Comparison of ENCODE assay signal across 11 cellular contexts in the genomic region with DNA sequence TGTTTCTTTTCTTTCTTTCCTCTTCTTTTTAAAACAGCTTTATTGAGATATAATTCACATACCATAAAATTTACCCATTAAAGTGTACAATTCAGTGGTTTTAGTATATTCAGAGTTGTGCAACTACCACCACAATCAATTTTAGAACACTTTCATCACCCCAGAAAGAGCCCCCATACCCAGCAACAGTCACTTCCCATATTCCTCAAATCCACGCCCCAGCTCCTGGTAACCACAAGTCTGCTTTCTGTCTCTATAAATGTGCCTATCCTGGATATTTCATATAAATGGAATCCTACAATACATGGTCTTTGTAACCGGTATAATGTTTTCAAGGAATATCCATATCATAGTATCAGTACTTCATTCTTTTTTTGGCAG. TPM values are rescaled to one million over a fixed set of nuclear protein-coding genes. Genes with fewer than 3 reads are reported as not detected.
DNase-seq lines count a peak whose midpoint lies in the region; ATAC-seq, FAIRE-seq and TF ChIP-seq lines count a peak whose summit lies in the region.
"Had no signal": no experiment of that assay in that cellular context is flagged by ENCODE, and none has a peak within 500 bp of the region (broad histone marks: within the 10 kb centered on the region; RNA-seq: fewer than 3 reads in every experiment).

No MANE protein-coding gene starts in this region.

- H3K27ac ChIP-seq in RWPE1 (peak overlapping the region; percentile 99), esophagus muscularis mucosa (replicated peaks in 1 of 4) (peak overlapping the region; percentile 94 to 98 (median 96)), small intestine (ENCODE audit: low read depth in 1 of 2, low read length in 1 of 2) (peak overlapping the region in 1 of 2 donors; percentile 38)

- POLR2A ChIA-PET in RWPE1 (lab: Yijun Ruan, JAX; ENCODE audit: low non-redundant PET): no interaction called here

- H3K36me3 ChIP-seq in esophagus muscularis mucosa (peaks cover 0 to 9% (median 2%) of the 10 kb centered on the region in 4 donors), small intestine (ENCODE audit: control insufficient read depth in 2 of 2, insufficient read depth in 2 of 2, low read length in 2 of 2) (no peaks in the 10 kb centered on the region)

- H3K4me3 ChIP-seq in esophagus muscularis mucosa (no peak overlapping the region), small intestine (ENCODE audit: low read depth in 1 of 2, low read length in 2 of 2) (no peak overlapping the region)
- H3K4me3 ChIP-seq: A549 had no signal

- H3K27me3 ChIP-seq in esophagus muscularis mucosa (no peaks in the 10 kb centered on the region), small intestine (ENCODE audit: control insufficient read depth in 2 of 2, insufficient read depth in 2 of 2, low read length in 2 of 2) (no peaks in the 10 kb centered on the region)

- TF ChIP-seq EP300 in esophagus muscularis mucosa (IDR thresholded peaks at IDR 0.05): no peak

- FAIRE-seq in small intestine (lab: Jason Lieb, UNC): no peak
- FAIRE-seq: A549 had no signal

- H3K4me1 Mint-ChIP-seq in T-helper 1 cell treated with Interleukin-12 subunit alpha and Interleukin-12 subunit beta and Interleukin-4 antibody, amounts not matched to agents 30 μg/mL and 1 μg/mL, for 36 hours (ENCODE audit: low read depth): peaks cover 74% of the 10 kb centered on the region
- H3K4me1 Mint-ChIP-seq in stimulated activated effector memory CD8-positive, alpha-beta T cell treated with anti-CD3 and anti-CD28 coated beads, Interleukin-12 subunit alpha, Interleukin-12 subunit beta, amount 100 ng/mL, for 72 hours: peaks cover 92% of the 10 kb centered on the region

- CTCF ChIA-PET in RWPE1 (lab: Yijun Ruan, JAX): interaction anchor here (0.6 to 1.0 kb wide), 3 partner anchors 11 to 735 kb away, joined by 3 to 10 read pairs (median 4); no protein-coding TSS in a partner anchor

- intact Hi-C loops in esophagus muscularis mucosa (cut with DNase I): no loop called here

- H3K9me3 ChIP-seq in esophagus muscularis mucosa (no peaks in the 10 kb centered on the region), small intestine (ENCODE audit: control insufficient read depth, low read depth) (no peaks in the 10 kb centered on the region)
- H3K9me3 ChIP-seq: A549 had no signal

- H3K27ac Mint-ChIP-seq in T-helper 1 cell treated with Interleukin-12 subunit alpha and Interleukin-12 subunit beta and Interleukin-4 antibody, amounts not matched to agents 30 μg/mL and 1 μg/mL, for 36 hours: peak overlapping the region; percentile 68
- peak overlapping the region; percentile 50 for H3K27ac Mint-ChIP-seq in stimulated activated effector memory CD8-positive, alpha-beta T cell treated with anti-CD3 and anti-CD28 coated beads, Interleukin-12 subunit alpha, Interleukin-12 subunit beta, amount 100 ng/mL, for 72 hours

- H3K27me3 Mint-ChIP-seq in T-helper 1 cell treated with Interleukin-12 subunit alpha and Interleukin-12 subunit beta and Interleukin-4 antibody, amounts not matched to agents 30 μg/mL and 1 μg/mL, for 36 hours (ENCODE audit: low read depth): no peaks in the 10 kb centered on the region

- WGBS in esophagus muscularis mucosa: 74% methylated on average over 2 of the region's 2 CpGs
- 91 to 94% (median 92%) methylated on average over 2 of the region's 2 CpGs for WGBS in small intestine, 3 donors

- H3K4me1 ChIP-seq in esophagus muscularis mucosa: peaks cover 100% of the 10 kb centered on the region in 4 donors
- H3K4me1 ChIP-seq in small intestine (ENCODE audit: control insufficient read depth in 2 of 2, insufficient read depth in 1 of 2, low read depth in 1 of 2, low read length in 1 of 2): peaks cover 18 to 43% of the 10 kb centered on the region in 2 donors

- TF ChIP-seq POLR2A in esophagus muscularis mucosa (IDR thresholded peaks at IDR 0.05; ENCODE audit: low read depth): no peak

- no peak overlapping the region for H3K4me3 Mint-ChIP-seq in T-helper 1 cell treated with Interleukin-12 subunit alpha and Interleukin-12 subunit beta and Interleukin-4 antibody, amounts not matched to agents 30 μg/mL and 1 μg/mL, for 36 hours
- H3K4me3 Mint-ChIP-seq in stimulated activated effector memory CD8-positive, alpha-beta T cell treated with anti-CD3 and anti-CD28 coated beads, Interleukin-12 subunit alpha, Interleukin-12 subunit beta, amount 100 ng/mL, for 72 hours: peak overlapping the region; percentile 90

- DNase-seq in T-helper 1 cell (no peak), RWPE1 (ENCODE audit: low spot score) (no peak), esophagus muscularis mucosa (ENCODE audit: extremely low spot score) (no peak), NCI-H82 treated with DMSO at 0.1 percent for 48 hours (lab: John Stamatoyannopoulos, UW; ENCODE audit: unreplicated experiment) (no peak), small intestine (no peak), NCI-H1417 (lab: John Stamatoyannopoulos, UW) (no peak)
- no peak for DNase-seq in stimulated activated effector memory CD8-positive, alpha-beta T cell treated with anti-CD3 and anti-CD28 coated beads, Interleukin-12 subunit alpha, Interleukin-12 subunit beta, amount 100 ng/mL, for 72 hours (ENCODE audit: low spot score in 2 of 2)
- DNase-seq: DND-41, NCI-H1105 had no signal

- no peak for TF ChIP-seq CTCF in RWPE1 (conservative IDR thresholded peaks at IDR 0.05; ENCODE audit: low read depth)
- no peak for TF ChIP-seq CTCF in esophagus muscularis mucosa (IDR thresholded peaks at IDR 0.05)

- peaks cover 18% of the 10 kb centered on the region for H3K36me3 Mint-ChIP-seq in T-helper 1 cell treated with Interleukin-12 subunit alpha and Interleukin-12 subunit beta and Interleukin-4 antibody, amounts not matched to agents 30 μg/mL and 1 μg/mL, for 36 hours (ENCODE audit: low read depth)
- H3K36me3 Mint-ChIP-seq in stimulated activated effector memory CD8-positive, alpha-beta T cell treated with anti-CD3 and anti-CD28 coated beads, Interleukin-12 subunit alpha, Interleukin-12 subunit beta, amount 100 ng/mL, for 72 hours: peaks cover 82% of the 10 kb centered on the region

- no peak for ATAC-seq in stimulated activated effector memory CD8-positive, alpha-beta T cell treated with anti-CD3 and anti-CD28 coated beads, Interleukin-12 subunit alpha, Interleukin-12 subunit beta, amount 100 ng/mL, for 72 hours
- ATAC-seq: A549 had no signal

- no peaks in the 10 kb centered on the region for H3K9me3 Mint-ChIP-seq in T-helper 1 cell treated with Interleukin-12 subunit alpha and Interleukin-12 subunit beta and Interleukin-4 antibody, amounts not matched to agents 30 μg/mL and 1 μg/mL, for 36 hours
- H3K9me3 Mint-ChIP-seq in stimulated activated effector memory CD8-positive, alpha-beta T cell treated with anti-CD3 and anti-CD28 coated beads, Interleukin-12 subunit alpha, Interleukin-12 subunit beta, amount 100 ng/mL, for 72 hours: no peaks in the 10 kb centered on the region

RNA-seq across cellular contexts. Expression of gene RARA, which starts 19.4 kb away (rescaled TPM):
- total RNA-seq in esophagus muscularis mucosa: 10 to 100 TPM; 26.2 to 53.5 (median 52.2) TPM
- 10 to 100 TPM; 28.8 to 40.7 (median 39.2) TPM for polyA plus RNA-seq in small intestine

RNA-seq across cellular contexts. Expression of gene GJD3, which starts 36.2 kb away (rescaled TPM):
- under 1 TPM in 2 of 4 donors, not detected in 2; 0.40 to 0.50 TPM for total RNA-seq in esophagus muscularis mucosa
- 1 to 10 TPM in 1 of 3 donors, not detected in 2; 1.1 TPM for polyA plus RNA-seq in small intestine

RNA-seq across cellular contexts. Expression of gene CDC6, which starts 40.7 kb away (rescaled TPM):
- under 1 TPM; 0.32 to 0.83 (median 0.44) TPM for total RNA-seq in esophagus muscularis mucosa
- polyA plus RNA-seq in small intestine: 10 to 100 TPM in 1 of 3 donors, 1 to 10 TPM in 2; 2.5 to 10.7 (median 3.8) TPM
